Comparison of ENCODE assay signal across 26 cellular contexts in genomic region chr6:128067446-128068109, GRCh38.
DNase-seq lines count a peak whose midpoint lies in the region; ATAC-seq and TF ChIP-seq lines count a peak whose summit lies in the region.
"Had no signal": no experiment of that assay in that cellular context is flagged by ENCODE, and none has a peak within 500 bp of the region (broad histone marks: within the 10 kb centered on the region; RNA-seq: fewer than 3 reads in every experiment).

No MANE protein-coding gene starts in this region.

- H3K9me3 ChIP-seq in cardiac muscle cell (ENCODE audit: low read depth), result no peaks in the 10 kb centered on the region
- H3K9me3 ChIP-seq in right cardiac atrium (ENCODE audit: control insufficient read depth, low read length), result no peaks in the 10 kb centered on the region
- no peaks in the 10 kb centered on the region for H3K9me3 ChIP-seq in suprapubic skin
- H3K9me3 ChIP-seq: thyroid gland, vagina had no signal

- H3K36me3 ChIP-seq in cardiac muscle cell (peaks cover 5% of the 10 kb centered on the region), suprapubic skin (peaks cover 10% of the 10 kb centered on the region)
- H3K36me3 ChIP-seq: thyroid gland, vagina had no signal

- ATAC-seq in right cardiac atrium, result peak in 1 of 2 donors; percentile 11
- no peak for ATAC-seq in HG03432 (IDR thresholded peaks at IDR 0.05; ENCODE audit: unreplicated experiment)
- no peak for ATAC-seq in GM18909 (IDR thresholded peaks at IDR 0.05; ENCODE audit: poor library complexity, unreplicated experiment)
- ATAC-seq: activated naive CD4-positive, alpha-beta T cell treated with anti-CD3 and anti-CD28 coated beads, Interleukin-2, amount 50 U/mL, for 72 hours; effector memory CD8-positive, alpha-beta T cell; stimulated activated naive CD8-positive, alpha-beta T cell treated with anti-CD3 and anti-CD28 coated beads, Interleukin-15, Interleukin-2, amounts not matched to agents 100 U/mL and 50 U/mL, for 24 hours had no signal

- H3K4me3 ChIP-seq in cardiac muscle cell (no peak overlapping the region), right cardiac atrium (ENCODE audit: low read length) (no peak overlapping the region), suprapubic skin (peak overlapping the region; percentile 9)
- H3K4me3 ChIP-seq: GM23248, thyroid gland, vagina had no signal

- DNase-seq in cardiac muscle cell (ENCODE audit: low read depth in 1 of 2, low spot score in 1 of 2) (no peak), cardiac septum (ENCODE audit: low spot score) (no peak), right cardiac atrium (peak in 1 of 3 donors; percentile 25), suprapubic skin (ENCODE audit: low spot score in 2 of 2) (no peak), SW 1271 (lab: John Stamatoyannopoulos, UW) (no peak)
- DNase-seq: activated CD4-positive, alpha-beta T cell treated with anti-CD3 and anti-CD28 coated beads, Interleukin-2, amount 10 ng/mL, durations not matched to agents 24 days and 14 days; activated effector memory CD4-positive, alpha-beta T cell treated with Interleukin-2 at 50 U/mL for 16 hours; activated T-cell treated with anti-CD3 and anti-CD28 coated beads, Interleukin-2, amount 50 U/mL, for 1 hour; CD4-positive, CD25-positive, alpha-beta regulatory T cell; cortex of kidney; effector memory CD8-positive, alpha-beta T cell; foreskin fibroblast; GM23248; kidney glomerular epithelial cell; MV-4-11; NCI-H345; stimulated activated CD4-positive, alpha-beta T cell treated with anti-CD3 and anti-CD28 coated beads, Interleukin-1b, Interleukin-23, amount 100 ng/mL, for 48 hours; stimulated activated naive CD8-positive, alpha-beta T cell treated with anti-CD3 and anti-CD28 coated beads, Interleukin-15, Interleukin-2, amounts not matched to agents 100 U/mL and 50 U/mL, for 24 hours; T1000; thyroid gland had no signal

- H3K4me1 ChIP-seq in cardiac muscle cell (ENCODE audit: low read depth) (peaks cover 11% of the 10 kb centered on the region), right cardiac atrium (ENCODE audit: control insufficient read depth, insufficient read depth, low read length) (peaks cover 3% of the 10 kb centered on the region), suprapubic skin (no peaks in the 10 kb centered on the region)
- H3K4me1 ChIP-seq: parathyroid adenoma, thyroid gland, vagina had no signal

- TF ChIP-seq CTCF in cardiac muscle cell (IDR thresholded peaks at IDR 0.05; ENCODE audit: low read depth, low read length), result no peak
- TF ChIP-seq CTCF in suprapubic skin (IDR thresholded peaks at IDR 0.05), result no peak

- intact Hi-C loops in cardiac septum (cut with DNase I) (loop anchor here (10.0 kb wide), 1 partner anchor 447 kb away; no protein-coding TSS in a partner anchor), right cardiac atrium (cut with DNase I) (no loop called here)

- H3K27me3 ChIP-seq in cardiac muscle cell (no peaks in the 10 kb centered on the region), right cardiac atrium (ENCODE audit: control insufficient read depth, insufficient read depth) (no peaks in the 10 kb centered on the region), suprapubic skin (no peaks in the 10 kb centered on the region)
- H3K27me3 ChIP-seq: thyroid gland, vagina had no signal

- TF ChIP-seq POLR2A in suprapubic skin (IDR thresholded peaks at IDR 0.05), result no peak

- TF ChIP-seq EP300 in suprapubic skin (IDR thresholded peaks at IDR 0.05), result no peak

- H3K27ac ChIP-seq in cardiac muscle cell (peak overlapping the region; percentile 27), cingulate gyrus (ENCODE audit: low read depth, low read length) (peak overlapping the region; percentile 57), right cardiac atrium (ENCODE audit: low read length) (peak overlapping the region; percentile 23), suprapubic skin (no peak overlapping the region)
- H3K27ac ChIP-seq: GM23248, parathyroid adenoma, thyroid gland, vagina had no signal

- 86% methylated on average over 11 of the region's 11 CpGs for WGBS in right cardiac atrium
- WGBS in suprapubic skin, result 90% methylated on average over 11 of the region's 11 CpGs
